In genomic region chr10:123717336-123717735, GRCh38 we compare ENCODE assay signal across 25 cellular contexts. TPM values are rescaled to one million over a fixed set of nuclear protein-coding genes. Genes with fewer than 3 reads are reported as not detected.
"Had no signal": no experiment of that assay in that cellular context is flagged by ENCODE, and none has a peak within 500 bp of the region (broad histone marks: within the 10 kb centered on the region; RNA-seq: fewer than 3 reads in every experiment).

No MANE protein-coding gene starts in this region.

- H3K4me1 ChIP-seq: stomach, suprapubic skin, testis, thyroid gland, tibial artery, tibial nerve, transverse colon, upper lobe of left lung, upper lobe of right lung, uterus, vagina had no signal

- H3K27ac ChIP-seq: stomach, suprapubic skin, testis, thoracic aorta, thyroid gland, tibial artery, tibial nerve, transverse colon, upper lobe of left lung, upper lobe of right lung, uterus, vagina had no signal

- H3K9me3 ChIP-seq: suprapubic skin, testis, thyroid gland, transverse colon, upper lobe of right lung, uterus, vagina had no signal

- H3K36me3 ChIP-seq: suprapubic skin, thoracic aorta, thyroid gland, transverse colon, upper lobe of left lung, upper lobe of right lung, uterus, vagina had no signal

- H3K27me3 ChIP-seq: stomach, testis, thyroid gland, tibial artery, tibial nerve, transverse colon, upper lobe of left lung, upper lobe of right lung, uterus, vagina had no signal

- H3K4me3 ChIP-seq: stomach, suprapubic skin, testis, thoracic aorta, thyroid gland, tibial artery, tibial nerve, transverse colon, upper lobe of left lung, upper lobe of right lung, uterus, vagina had no signal

- DNase-seq: stimulated activated CD4-positive, alpha-beta T cell treated with anti-CD3 and anti-CD28 coated beads, Interleukin-2, amount 100 ng/mL, for 48 hours; stimulated activated CD4-positive, alpha-beta T cell treated with anti-CD3 and anti-CD28 coated beads, Interleukin-4, amount 100 ng/mL, for 1 hour; stimulated activated CD4-positive, alpha-beta T cell treated with anti-CD3 and anti-CD28 coated beads, Interleukin-4, amount 100 ng/mL, for 24 hours; stimulated activated CD4-positive, alpha-beta T cell treated with anti-CD3 and anti-CD28 coated beads, Interleukin-4, amount 100 ng/mL, for 4 hours; stimulated activated CD8-positive, alpha-beta memory T cell treated with anti-CD3 and anti-CD28 coated beads, Interleukin-4, amount 100 ng/mL, for 48 hours; stimulated activated naive B cell treated with anti-CD40 and anti-IgM and Interleukin-4, amounts not matched to agents 10 μg/mL and 1 μg/mL and 100 μg/mL, for 72 hours; stimulated activated naive CD4-positive, alpha-beta T cell; stimulated activated naive CD4-positive, alpha-beta T cell treated with Interleukin-2 at 50 U/mL for 16 hours; stimulated activated naive CD8-positive, alpha-beta T cell treated with anti-CD3 and anti-CD28 coated beads, Interleukin-15, amount 100 ng/mL, for 72 hours; stimulated activated naive CD8-positive, alpha-beta T cell treated with anti-CD3 and anti-CD28 coated beads, Interleukin-15, Interleukin-2, amounts not matched to agents 100 U/mL and 50 U/mL, for 24 hours; stomach; substantia nigra; testis; thyroid gland; tibial artery; transverse colon; trophoblast cell; upper lobe of left lung; upper lobe of right lung; uterus had no signal

RNA-seq across cellular contexts. Expression of gene GPR26, which starts 51.2 kb away (rescaled TPM):
- polyA plus RNA-seq: stomach, urinary bladder had no signal
